Comparison of ENCODE assay signal across 8 cellular contexts in the genomic region with DNA sequence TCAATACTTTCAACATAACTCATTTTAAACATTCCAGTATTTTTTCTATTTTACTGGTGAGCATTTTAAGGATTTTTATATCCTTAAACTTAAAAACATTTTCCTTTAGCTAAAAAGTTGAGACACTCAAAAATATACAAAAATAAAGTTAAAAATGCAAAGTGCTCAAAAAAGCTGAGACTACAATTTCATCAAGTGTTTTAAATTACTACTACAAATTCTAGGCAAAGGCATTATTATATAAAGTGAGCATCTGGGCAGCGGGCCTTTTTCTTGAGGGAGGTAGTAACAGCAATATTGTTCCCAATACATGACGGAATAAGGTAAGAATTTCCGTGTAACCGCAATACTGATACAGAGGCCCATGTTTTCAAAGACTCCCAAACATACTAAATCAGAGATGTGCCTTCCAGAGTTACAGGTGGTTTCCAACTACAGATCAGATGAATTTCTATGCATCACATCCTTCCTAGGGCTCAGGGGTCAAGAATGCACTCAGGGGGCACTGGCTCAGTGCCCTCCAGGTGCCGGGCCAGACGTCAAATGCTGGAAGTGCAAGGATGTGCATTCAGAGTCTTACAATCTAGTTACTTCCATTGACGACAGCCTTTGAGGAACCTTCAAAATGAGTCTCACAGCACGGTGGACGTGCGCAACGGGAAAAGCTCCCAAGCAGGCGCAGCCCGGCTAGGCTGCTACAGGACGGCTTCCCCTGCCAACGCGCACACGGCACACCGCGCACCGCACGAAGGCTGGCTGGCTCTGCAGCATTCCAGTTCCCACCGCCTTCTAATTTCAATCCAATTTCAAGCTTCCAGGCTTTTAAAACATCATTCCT. TPM values are rescaled to one million over a fixed set of nuclear protein-coding genes. Genes with fewer than 3 reads are reported as not detected.
DNase-seq lines count a peak whose midpoint lies in the region; ATAC-seq and TF ChIP-seq lines count a peak whose summit lies in the region.

No MANE protein-coding gene starts in this region.

- peaks cover 5% of the 10 kb centered on the region for H3K36me3 Mint-ChIP-seq in T-cell

- CTCF ChIA-PET in T-cell (lab: Charles Lee) = interaction anchor here (0.7 to 1.7 kb wide), 9 partner anchors 8 to 509 kb away, joined by 3 to 5 read pairs (median 4); a partner anchor contains a TSS
- CTCF ChIA-PET in mammary epithelial cell (lab: Charles Lee; ENCODE audit: low non-redundant PET) = no interaction called here

- ATAC-seq in GM18868 (IDR thresholded peaks at IDR 0.05; ENCODE audit: unreplicated experiment) (peak; percentile 11), T-cell (replicated peaks in 1 of 4) (peak; percentile 21 to 50 (median 32)), HG03469 (IDR thresholded peaks at IDR 0.05; ENCODE audit: unreplicated experiment) (no peak)

- peak overlapping the region; percentile 80 for H2AFZ ChIP-seq in mammary epithelial cell (ENCODE audit: low read depth, low read length)

- H3K27ac Mint-ChIP-seq in T-cell = peak overlapping the region; percentile 95 to 96

- in situ Hi-C loops in mammary epithelial cell (cut with MboI; ENCODE audit: low sequenced_read_pairs in 2 of 2) = no loop called here

- no peaks in the 10 kb centered on the region for H4K20me1 ChIP-seq in mammary epithelial cell (ENCODE audit: insufficient read depth, low read length)

- H3K4me1 ChIP-seq in HUES48 (ENCODE audit: control insufficient read depth, insufficient read depth, low read length) = peaks cover 17% of the 10 kb centered on the region
- peaks cover 17% of the 10 kb centered on the region for H3K4me1 ChIP-seq in mammary epithelial cell (ENCODE audit: insufficient read depth, low read length)
- peaks cover 15 to 24% (median 17%) of the 10 kb centered on the region in 3 donors for H3K4me1 ChIP-seq in skeletal muscle tissue (ENCODE audit: control insufficient read depth in 3 of 3, insufficient read depth in 3 of 3, low read length in 3 of 3)

- H3K27me3 Mint-ChIP-seq in T-cell = no peaks in the 10 kb centered on the region

- intact Hi-C loops in mammary epithelial cell (cut with micrococcal nuclease) = loop anchor here (1.0 to 10.0 kb wide), 3 partner anchors 20 to 582 kb away; a partner anchor contains a TSS

- H3K36me3 ChIP-seq in HUES48 (ENCODE audit: control insufficient read depth, insufficient read depth, low read length) (peaks cover 19% of the 10 kb centered on the region), mammary epithelial cell (ENCODE audit: insufficient read depth, low read length) (no peaks in the 10 kb centered on the region), skeletal muscle tissue (ENCODE audit: control insufficient read depth in 3 of 3, insufficient read depth in 3 of 3, low read length in 3 of 3) (no peaks in the 10 kb centered on the region)

- peak overlapping the region; percentile 94 for H3K4me2 ChIP-seq in mammary epithelial cell (ENCODE audit: insufficient read depth, low read depth, low read length)

- DNase-seq in AG09309 (ENCODE audit: low read depth) = no peak
- peak; percentile 11 to 66 (median 42) for DNase-seq in T-cell
- peak; percentile 86 for DNase-seq in mammary epithelial cell
- DNase-seq in iPS-NIHi7 (ENCODE audit: extremely low spot score) = peak; percentile 41

- dilution Hi-C loops in mammary epithelial cell (cut with HindIII; ENCODE audit: low sequenced_read_pairs) = no loop called here

- POLR2A ChIA-PET in T-cell (lab: Charles Lee) = interaction anchor here (0.6 to 2.2 kb wide), 9 partner anchors 8 to 509 kb away, joined by 3 to 22 read pairs (median 4); a partner anchor contains a TSS

- no peak for TF ChIP-seq CTCF in AG09309 (IDR thresholded peaks at IDR 0.05; ENCODE audit: control insufficient read depth, insufficient read depth, low read depth, low read length, missing control alignments)
- no peak for TF ChIP-seq CTCF in mammary epithelial cell (conservative IDR thresholded peaks at IDR 0.05 in 1 of 2, IDR thresholded peaks at IDR 0.05 in 1 of 2; ENCODE audit: extremely low read depth in 1 of 2, insufficient read depth in 1 of 2, low read depth in 1 of 2, low read length in 2 of 2)

- peak overlapping the region; percentile 74 for H3K4me3 ChIP-seq in AG09309 (ENCODE audit: control insufficient read depth, low read depth, low read length)
- peak overlapping the region; percentile 89 for H3K4me3 ChIP-seq in HUES48 (ENCODE audit: low read depth, low read length)
- H3K4me3 ChIP-seq in mammary epithelial cell (replicated peaks in 1 of 3; ENCODE audit: insufficient read depth in 1 of 3, low read depth in 2 of 3, low read length in 3 of 3) = peak overlapping the region; percentile 47 to 74 (median 67)
- peak overlapping the region; percentile 84 to 94 (median 85) for H3K4me3 ChIP-seq in skeletal muscle tissue (ENCODE audit: low read length in 3 of 3)

- no peaks in the 10 kb centered on the region for H3K9me3 ChIP-seq in HUES48 (ENCODE audit: control insufficient read depth, insufficient read depth, low read length)
- H3K9me3 ChIP-seq in mammary epithelial cell (replicated peaks; ENCODE audit: insufficient read depth, low read length) = no peaks in the 10 kb centered on the region
- H3K9me3 ChIP-seq in skeletal muscle tissue (ENCODE audit: control insufficient read depth in 3 of 3, low read length in 3 of 3) = no peaks in the 10 kb centered on the region

- peaks cover 51 to 58% (median 52%) of the 10 kb centered on the region in 3 donors for H3K4me1 Mint-ChIP-seq in T-cell

- H3K27me3 ChIP-seq in HUES48 (ENCODE audit: control insufficient read depth, insufficient read depth, low read length) = peaks cover 7% of the 10 kb centered on the region; the same call in 1 of the 2 replicates
- no peaks in the 10 kb centered on the region for H3K27me3 ChIP-seq in mammary epithelial cell (ENCODE audit: insufficient read depth, low read length)
- no peaks in the 10 kb centered on the region for H3K27me3 ChIP-seq in skeletal muscle tissue (ENCODE audit: control insufficient read depth in 3 of 3, insufficient read depth in 3 of 3, low read length in 3 of 3)

- H3K79me2 ChIP-seq in mammary epithelial cell (ENCODE audit: insufficient read depth, low read length) = peaks cover 28% of the 10 kb centered on the region

- TSS peak; percentile 36 for BruUV-seq in mammary epithelial cell (replicated peaks; lab: Mats Ljungman, UMichigan)

- H3K27ac ChIP-seq in HUES48 (ENCODE audit: low read depth, low read length) (peak overlapping the region; percentile 64), mammary epithelial cell (ENCODE audit: insufficient read depth, low read depth, low read length) (peak overlapping the region; percentile 69), skeletal muscle tissue (ENCODE audit: low read depth, low read length) (peak overlapping the region; percentile 84)

- H3K4me3 Mint-ChIP-seq in T-cell = peak overlapping the region; percentile 93 to 96 (median 93)

- under 1% methylated on average over 21 of the region's 22 CpGs for WGBS in mammary epithelial cell (ENCODE audit: low coverage, missing lambda C conversion rate)

- no peaks in the 10 kb centered on the region for H3K9me3 Mint-ChIP-seq in T-cell

- H3K9ac ChIP-seq in HUES48 (ENCODE audit: low read depth, low read length) (no peak overlapping the region), mammary epithelial cell (ENCODE audit: insufficient read depth, low read length) (peak overlapping the region; percentile 71), skeletal muscle tissue (ENCODE audit: low read depth in 1 of 3, low read length in 3 of 3) (peak overlapping the region; percentile 85 to 93 (median 89))

RNA-seq across cellular contexts. Expression of a gene that starts 1.7 kb away (rescaled TPM):
- total RNA-seq in T-cell (10 to 100 TPM; 77.8 to 94.1 (median 85.5) TPM), mammary epithelial cell (10 to 100 TPM; 11.3 to 25.4 TPM), skeletal muscle tissue (29.7 TPM)
- polyA plus RNA-seq in mammary epithelial cell = 13.5 TPM
- polyA minus RNA-seq in mammary epithelial cell = 6.7 TPM

RNA-seq across cellular contexts. Expression of a gene that starts 20.7 kb away (rescaled TPM):
- total RNA-seq in T-cell = 10 to 100 TPM; 17.6 to 30.7 (median 26.2) TPM
- 10 to 100 TPM; 22.0 to 26.0 TPM for total RNA-seq in mammary epithelial cell
- 8.4 TPM for polyA plus RNA-seq in mammary epithelial cell
- polyA minus RNA-seq in mammary epithelial cell = 2.6 TPM
- total RNA-seq in skeletal muscle tissue = 19.8 TPM

RNA-seq across cellular contexts. Expression of a gene that starts 20.8 kb away (rescaled TPM):
- total RNA-seq in T-cell = 10 to 100 TPM; 39.7 to 71.5 (median 52.5) TPM
- total RNA-seq in mammary epithelial cell = 10 to 100 TPM; 21.7 to 50.2 TPM
- polyA plus RNA-seq in mammary epithelial cell = 17.6 TPM
- polyA minus RNA-seq in mammary epithelial cell = 40.8 TPM
- 24.5 TPM for total RNA-seq in skeletal muscle tissue

RNA-seq across cellular contexts. Expression of a gene that starts 28.8 kb away (rescaled TPM):
- 1 to 10 TPM; 1.9 to 3.9 (median 2.7) TPM for total RNA-seq in T-cell
- total RNA-seq in mammary epithelial cell = under 1 TPM; 0.67 to 0.80 TPM
- polyA plus RNA-seq in mammary epithelial cell = 0.17 TPM
- polyA minus RNA-seq in mammary epithelial cell = not detected
- 0.52 TPM for total RNA-seq in skeletal muscle tissue

RNA-seq across cellular contexts. Expression of a gene that starts 28.8 kb away (rescaled TPM):
- total RNA-seq in T-cell (10 to 100 TPM; 24.7 to 35.7 (median 29.9) TPM), mammary epithelial cell (10 to 100 TPM; 19.2 to 32.4 TPM), skeletal muscle tissue (16.2 TPM)
- polyA plus RNA-seq in mammary epithelial cell = 22.4 TPM
- 1.7 TPM for polyA minus RNA-seq in mammary epithelial cell
